ENCODE assay signal across 19 cellular contexts in genomic region chr3:13559751-13560540, GRCh38. TPM values are rescaled to one million over a fixed set of nuclear protein-coding genes. Genes with fewer than 3 reads are reported as not detected.
DNase-seq lines count a peak whose midpoint lies in the region; ATAC-seq and TF ChIP-seq lines count a peak whose summit lies in the region.
"Had no signal": no experiment of that assay in that cellular context is flagged by ENCODE, and none has a peak within 500 bp of the region (broad histone marks: within the 10 kb centered on the region; RNA-seq: fewer than 3 reads in every experiment).

No MANE protein-coding gene starts in this region.

- DNase-seq in A172 (ENCODE audit: low spot score) (peak; percentile 52), RPMI7951 (ENCODE audit: low read depth) (peak; percentile 51), foreskin keratinocyte (no peak), neuronal stem cell (ENCODE audit: low spot score) (no peak), upper lobe of right lung (no peak), thyroid gland (no peak), T-helper 1 cell (no peak)
- DNase-seq: activated CD8-positive, alpha-beta memory T cell treated with anti-CD3 and anti-CD28 coated beads, Interleukin-2, amount 10 ng/mL, durations not matched to agents 7 days and 5 days; activated gamma-delta T cell treated with Interleukin-2 at 50 U/mL for 16 hours; brain microvascular endothelial cell; CD8-positive, alpha-beta memory T cell; NCI-H1694; NCI-H510A treated with DMSO at 0.1 percent for 48 hours; stimulated activated CD4-positive, alpha-beta T cell treated with anti-CD3 and anti-CD28 coated beads, Interleukin-4, amount 100 ng/mL, for 1 hour; stimulated activated CD8-positive, alpha-beta memory T cell treated with anti-CD3 and anti-CD28 coated beads, Interleukin-4, amount 100 ng/mL, for 48 hours; trophoblast cell had no signal

- peak overlapping the region; percentile 38 for H2BK15ac ChIP-seq in neuronal stem cell (ENCODE audit: low read length)

- H3K36me3 ChIP-seq in neuronal stem cell (replicated peaks in 1 of 2; ENCODE audit: control insufficient read depth in 2 of 2, insufficient read depth in 2 of 2, low read length in 2 of 2) (no peaks in the 10 kb centered on the region), upper lobe of right lung (no peaks in the 10 kb centered on the region), thyroid gland (no peaks in the 10 kb centered on the region)
- H3K36me3 ChIP-seq: brain microvascular endothelial cell, neutrophil had no signal

- H2BK120ac ChIP-seq in neuronal stem cell (ENCODE audit: low read depth, low read length), result no peak overlapping the region

- H3K14ac ChIP-seq in neuronal stem cell (ENCODE audit: low read length), result no peak overlapping the region

- H2BK12ac ChIP-seq in neuronal stem cell (ENCODE audit: low read length), result no peak overlapping the region

- TF ChIP-seq CTCF in foreskin keratinocyte (conservative IDR thresholded peaks at IDR 0.05), result no peak
- TF ChIP-seq CTCF in upper lobe of right lung (IDR thresholded peaks at IDR 0.05), result no peak
- TF ChIP-seq CTCF in thyroid gland (IDR thresholded peaks at IDR 0.05), result no peak

- H3K27me3 ChIP-seq in foreskin keratinocyte (peaks cover 5% of the 10 kb centered on the region), neuronal stem cell (ENCODE audit: control insufficient read depth in 3 of 3, insufficient read depth in 3 of 3, low read depth in 1 of 3, low read length in 3 of 3) (no peaks in the 10 kb centered on the region), upper lobe of right lung (no peaks in the 10 kb centered on the region), thyroid gland (no peaks in the 10 kb centered on the region)
- H3K27me3 ChIP-seq: brain microvascular endothelial cell had no signal

- H4K8ac ChIP-seq in neuronal stem cell (ENCODE audit: low read depth, low read length), result no peak overlapping the region

- ATAC-seq in foreskin keratinocyte, result peak; percentile 50
- no peak for ATAC-seq in upper lobe of right lung
- ATAC-seq in HG03045 (IDR thresholded peaks at IDR 0.05; ENCODE audit: unreplicated experiment), result no peak
- ATAC-seq: activated CD8-positive, alpha-beta memory T cell treated with anti-CD3 and anti-CD28 coated beads, Interleukin-2, amount 10 ng/mL, durations not matched to agents 7 days and 5 days; GM12878 had no signal

- H3K4ac ChIP-seq in neuronal stem cell (ENCODE audit: low read length), result no peak overlapping the region

- whole genome bisulfite sequencing in neuronal stem cell (ENCODE audit: extremely low coverage in 2 of 2, insufficient read length in 2 of 2, insufficient replicate concordance in 1 of 2), 2 donors, result no CpG with 5 or more reads among the region's 12 CpGs
- 39 to 51% methylated on average over 12 of the region's 12 CpGs for WGBS in thyroid gland, 2 donors

- H3K9ac ChIP-seq in neuronal stem cell (ENCODE audit: low read depth, low read length, poor library complexity), result no peak overlapping the region

- H2AFZ ChIP-seq in neuronal stem cell (ENCODE audit: low read length), result no peak overlapping the region

- H4K91ac ChIP-seq in neuronal stem cell (ENCODE audit: low read depth, low read length, poor library complexity), result no peak overlapping the region

- H3K4me3 ChIP-seq in neuronal stem cell (ENCODE audit: low read length in 2 of 2) (no peak overlapping the region), upper lobe of right lung (no peak overlapping the region), thyroid gland (replicated peaks in 1 of 3) (no peak overlapping the region)
- H3K4me3 ChIP-seq: GM12878 had no signal

- H3K9me3 ChIP-seq in neuronal stem cell (replicated peaks in 1 of 2; ENCODE audit: control insufficient read depth in 2 of 2, insufficient read depth in 1 of 2, low read depth in 1 of 2, low read length in 2 of 2), result no peaks in the 10 kb centered on the region
- no peaks in the 10 kb centered on the region for H3K9me3 ChIP-seq in upper lobe of right lung
- no peaks in the 10 kb centered on the region for H3K9me3 ChIP-seq in thyroid gland
- H3K9me3 ChIP-seq: neutrophil had no signal

- H2BK5ac ChIP-seq in neuronal stem cell (ENCODE audit: low read length), result no peak overlapping the region

- H2AK5ac ChIP-seq in neuronal stem cell (ENCODE audit: low read depth, low read length), result no peak overlapping the region

- H3K4me2 ChIP-seq in neuronal stem cell (ENCODE audit: insufficient read depth, low read length, poor library complexity, severe bottlenecking), result no peak overlapping the region

- peak overlapping the region; percentile 72 for H3K18ac ChIP-seq in neuronal stem cell (ENCODE audit: low read length)

- no peak overlapping the region for H3K23ac ChIP-seq in neuronal stem cell (ENCODE audit: low read depth, low read length, poor library complexity)

- no peak overlapping the region for H3K27ac ChIP-seq in foreskin keratinocyte
- no peak overlapping the region for H3K27ac ChIP-seq in neuronal stem cell (replicated peaks; ENCODE audit: low read length)
- no peak overlapping the region for H3K27ac ChIP-seq in upper lobe of right lung
- H3K27ac ChIP-seq in thyroid gland, result no peak overlapping the region
- H3K27ac ChIP-seq: brain microvascular endothelial cell, neutrophil had no signal

- TF ChIP-seq POLR2A in thyroid gland (IDR thresholded peaks at IDR 0.05), result no peak

- H3K79me1 ChIP-seq in neuronal stem cell (ENCODE audit: low read depth, low read length), result peaks cover 3% of the 10 kb centered on the region

- intact Hi-C loops in upper lobe of right lung (cut with DNase I) (no loop called here), thyroid gland (cut with DNase I) (no loop called here)

- H3K4me1 ChIP-seq in foreskin keratinocyte (no peaks in the 10 kb centered on the region), neuronal stem cell (ENCODE audit: control insufficient read depth in 2 of 2, insufficient read depth in 1 of 2, low read depth in 1 of 2, low read length in 2 of 2) (peaks cover 15 to 30% of the 10 kb centered on the region in 2 donors), upper lobe of right lung (no peaks in the 10 kb centered on the region), thyroid gland (peaks cover 0 to 4% of the 10 kb centered on the region in 2 donors)

RNA-seq across cellular contexts. Expression of gene FBLN2, which starts 11.0 kb away (rescaled TPM):
- total RNA-seq in A172 (2014; rRNA removed; shearing (Covaris generic)), result 0.07 and 0.41 TPM in 2 replicates
- 52.7 and 55.9 TPM in 2 replicates for total RNA-seq in RPMI7951 (2014; rRNA removed; shearing (Covaris generic))
- total RNA-seq in foreskin keratinocyte, result 4.0 and 5.5 TPM in 2 replicates
- polyA plus RNA-seq in foreskin keratinocyte, result 2.8 and 4.1 TPM in 2 replicates
- 12.1 TPM for polyA plus RNA-seq in neuronal stem cell (2013, experiment 1 of 2)
- polyA plus RNA-seq in neuronal stem cell (2013, experiment 2 of 2), result 12.3 TPM
- 32.9 TPM for total RNA-seq in upper lobe of right lung
- total RNA-seq in thyroid gland, result 100 to 1,000 TPM in 1 of 4 donors, 10 to 100 TPM in 3; 75.7 to 159 (median 89.8) TPM

Comparison
In these comparisons a context has a peak if more than half of its experiments do, and no peak if none do; other contexts are left out.
1. DNase-seq: peak in A172 (single experiment) and RPMI7951 (single experiment); none in foreskin keratinocyte (0 of 2), neuronal stem cell (single experiment), upper lobe of right lung (single experiment), thyroid gland (0 of 2) and T-helper 1 cell (0 of 5).